ENCODE assay signal across 19 cellular contexts in genomic region chr5:73268826-73269225, GRCh38.
"Had no signal": no experiment of that assay in that cellular context is flagged by ENCODE, and none has a peak within 500 bp of the region (broad histone marks: within the 10 kb centered on the region; RNA-seq: fewer than 3 reads in every experiment).

No MANE protein-coding gene starts in this region.

- DNase-seq: cortex of kidney; dorsolateral prefrontal cortex; effector CD8-positive, alpha-beta T cell; esophagus squamous epithelium; foreskin fibroblast; left colon; left ventricle myocardium superior; naive thymus-derived CD4-positive, alpha-beta T cell; nephron progenitor cell; stimulated activated CD4-positive, alpha-beta T cell treated with anti-CD3 and anti-CD28 coated beads, Interleukin-2, amount 100 ng/mL, for 24 hours; stimulated activated CD4-positive, alpha-beta T cell treated with anti-CD3 and anti-CD28 coated beads, Interleukin-4, amount 100 ng/mL, for 4 hours; stimulated activated naive B cell treated with anti-CD40 and anti-IgM and Interleukin-4, amounts not matched to agents 10 μg/mL and 1 μg/mL and 100 μg/mL, for 72 hours; stimulated activated naive CD8-positive, alpha-beta T cell treated with anti-CD3 and anti-CD28 coated beads, Interleukin-15, amount 100 ng/mL, for 72 hours; testis; upper lobe of right lung had no signal

- H3K9me3 ChIP-seq: esophagus squamous epithelium, testis, tibial nerve, upper lobe of right lung had no signal

- H3K27ac ChIP-seq: dorsolateral prefrontal cortex, esophagus squamous epithelium, parathyroid adenoma, testis, upper lobe of right lung had no signal

- H3K27me3 ChIP-seq: esophagus squamous epithelium, testis, tibial nerve had no signal

- H3K4me3 Mint-ChIP-seq: naive thymus-derived CD4-positive, alpha-beta T cell; nephron progenitor cell; stimulated activated naive B cell treated with anti-CD40 and anti-IgM and Interleukin-4, amounts not matched to agents 10 μg/mL and 1 μg/mL and 100 μg/mL, for 72 hours; stimulated activated naive CD8-positive, alpha-beta T cell treated with anti-CD3 and anti-CD28 coated beads, Interleukin-15, amount 100 ng/mL, for 72 hours had no signal

- H3K9me3 Mint-ChIP-seq: naive thymus-derived CD4-positive, alpha-beta T cell; nephron progenitor cell; stimulated activated naive B cell treated with anti-CD40 and anti-IgM and Interleukin-4, amounts not matched to agents 10 μg/mL and 1 μg/mL and 100 μg/mL, for 72 hours; stimulated activated naive CD8-positive, alpha-beta T cell treated with anti-CD3 and anti-CD28 coated beads, Interleukin-15, amount 100 ng/mL, for 72 hours had no signal

- H3K36me3 ChIP-seq: esophagus squamous epithelium, tibial nerve, upper lobe of right lung had no signal

- H3K27ac Mint-ChIP-seq: naive thymus-derived CD4-positive, alpha-beta T cell; nephron progenitor cell; stimulated activated naive B cell treated with anti-CD40 and anti-IgM and Interleukin-4, amounts not matched to agents 10 μg/mL and 1 μg/mL and 100 μg/mL, for 72 hours; stimulated activated naive CD8-positive, alpha-beta T cell treated with anti-CD3 and anti-CD28 coated beads, Interleukin-15, amount 100 ng/mL, for 72 hours had no signal

- H3K4me1 Mint-ChIP-seq: stimulated activated naive B cell treated with anti-CD40 and anti-IgM and Interleukin-4, amounts not matched to agents 10 μg/mL and 1 μg/mL and 100 μg/mL, for 72 hours; stimulated activated naive CD8-positive, alpha-beta T cell treated with anti-CD3 and anti-CD28 coated beads, Interleukin-15, amount 100 ng/mL, for 72 hours had no signal

- H3K9ac ChIP-seq: parathyroid adenoma had no signal

- H3K4me1 ChIP-seq: parathyroid adenoma, testis, upper lobe of right lung had no signal

- H3K36me3 Mint-ChIP-seq: naive thymus-derived CD4-positive, alpha-beta T cell; stimulated activated naive B cell treated with anti-CD40 and anti-IgM and Interleukin-4, amounts not matched to agents 10 μg/mL and 1 μg/mL and 100 μg/mL, for 72 hours had no signal

- H3K79me2 ChIP-seq: parathyroid adenoma had no signal

- H2AFZ ChIP-seq: parathyroid adenoma had no signal

- H3K4me3 ChIP-seq: dorsolateral prefrontal cortex, esophagus squamous epithelium, skin epidermis, testis, tibial nerve, upper lobe of right lung had no signal

- ATAC-seq: left colon; left ventricle myocardium superior; naive thymus-derived CD4-positive, alpha-beta T cell; sciatic nerve; stimulated activated naive B cell treated with anti-CD40 and anti-IgM and Interleukin-4, amounts not matched to agents 10 μg/mL and 1 μg/mL and 100 μg/mL, for 72 hours; stimulated activated naive CD8-positive, alpha-beta T cell treated with anti-CD3 and anti-CD28 coated beads, Interleukin-15, amount 100 ng/mL, for 72 hours; upper lobe of right lung had no signal
